Comparison of ENCODE assay signal across 7 cellular contexts in the genomic region with DNA sequence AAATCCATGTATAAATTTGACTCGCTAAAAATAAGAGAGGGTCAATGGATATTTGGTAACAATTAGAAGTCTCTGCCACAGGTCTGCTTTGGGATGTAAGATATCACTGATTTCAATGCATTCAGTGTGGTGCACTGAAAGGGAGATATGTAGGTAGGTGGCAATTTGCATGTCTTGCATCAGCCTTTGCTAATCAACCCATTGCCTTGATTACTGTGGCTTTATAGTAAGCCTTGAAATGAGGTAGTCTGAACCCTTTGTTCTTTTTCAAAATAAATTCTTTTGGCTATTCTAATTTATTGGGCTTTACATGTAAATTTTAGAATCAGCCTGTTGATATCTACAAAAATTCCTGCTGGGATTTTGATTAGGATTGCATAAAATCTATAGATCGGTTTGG.
"Had no signal": no experiment of that assay in that cellular context is flagged by ENCODE, and none has a peak within 500 bp of the region (broad histone marks: within the 10 kb centered on the region; RNA-seq: fewer than 3 reads in every experiment).

No MANE protein-coding gene starts in this region.

- H3K27ac ChIP-seq: HL-60 had no signal

- DNase-seq: H7, HFFc6, KG1 had no signal

- H3K36me3 ChIP-seq: HAP-1 had no signal

- ATAC-seq: GM23338, HCT116 had no signal

- H2AFZ ChIP-seq: GM23338 had no signal

- H3K9me3 ChIP-seq: HAP-1 had no signal

- H3K4me3 ChIP-seq: GM23338, HAP-1 had no signal

- H3K4me2 ChIP-seq: GM23338 had no signal
